31 cellular contexts compared by ENCODE assay signal in the genomic region with DNA sequence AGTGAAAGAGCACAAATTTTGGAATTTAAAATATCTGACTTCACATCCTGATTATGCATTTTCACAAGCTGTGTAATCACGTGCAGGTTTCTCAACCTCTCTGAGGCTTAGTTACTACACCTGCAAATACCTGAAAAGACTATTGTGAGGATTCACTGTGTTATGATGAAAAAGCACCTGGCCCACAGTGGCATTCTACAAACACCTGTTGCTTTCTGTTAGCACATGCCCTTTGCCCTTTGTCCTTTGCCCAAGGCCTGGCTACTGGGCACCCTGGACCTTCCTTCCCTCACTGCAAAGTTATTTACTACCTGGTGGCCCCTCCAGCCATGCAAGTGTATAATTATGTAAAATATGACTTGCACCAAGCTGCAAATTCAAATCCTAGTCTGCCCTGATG.
"Had no signal": no experiment of that assay in that cellular context is flagged by ENCODE, and none has a peak within 500 bp of the region (broad histone marks: within the 10 kb centered on the region; RNA-seq: fewer than 3 reads in every experiment).

No MANE protein-coding gene starts in this region.

- H3K9me3 ChIP-seq: ovary, psoas muscle, right lobe of liver, sigmoid colon, spleen, suprapubic skin, testis, tibial artery, transverse colon, upper lobe of left lung, vagina had no signal

- H3K4me3 Mint-ChIP-seq: natural killer cell; nephron; neural progenitor cell; stimulated activated memory B cell treated with anti-CD40 and anti-IgM and Interleukin-4, amounts not matched to agents 10 μg/mL and 1 μg/mL and 100 μg/mL, for 72 hours; stimulated activated naive CD8-positive, alpha-beta T cell treated with anti-CD3 and anti-CD28 coated beads, Interleukin-15, amount 100 ng/mL, for 72 hours had no signal

- H3K4me1 Mint-ChIP-seq: natural killer cell; nephron; stimulated activated memory B cell treated with anti-CD40 and anti-IgM and Interleukin-4, amounts not matched to agents 10 μg/mL and 1 μg/mL and 100 μg/mL, for 72 hours; stimulated activated naive CD8-positive, alpha-beta T cell treated with anti-CD3 and anti-CD28 coated beads, Interleukin-15, amount 100 ng/mL, for 72 hours had no signal

- H3K27ac ChIP-seq: neural progenitor cell, ovary, parathyroid adenoma, psoas muscle, right lobe of liver, sigmoid colon, spleen, suprapubic skin, testis, tibial artery, transverse colon, upper lobe of left lung, vagina had no signal

- H3K9ac ChIP-seq: neural progenitor cell, parathyroid adenoma had no signal

- H3K4me3 ChIP-seq: neural progenitor cell, ovary, psoas muscle, right lobe of liver, sigmoid colon, smooth muscle cell, spleen, suprapubic skin, testis, tibial artery, transverse colon, upper lobe of left lung, vagina had no signal

- FAIRE-seq: urothelium cell line had no signal

- H3K27me3 ChIP-seq: neural progenitor cell, ovary, right lobe of liver, sigmoid colon, spleen, suprapubic skin, testis, tibial artery, transverse colon, upper lobe of left lung, vagina had no signal

- H3K9me3 Mint-ChIP-seq: nephron; neural progenitor cell; stimulated activated memory B cell treated with anti-CD40 and anti-IgM and Interleukin-4, amounts not matched to agents 10 μg/mL and 1 μg/mL and 100 μg/mL, for 72 hours had no signal

- ATAC-seq: natural killer cell; psoas muscle; right cardiac atrium; stimulated activated memory B cell treated with anti-CD40 and anti-IgM and Interleukin-4, amounts not matched to agents 10 μg/mL and 1 μg/mL and 100 μg/mL, for 72 hours; stimulated activated naive CD8-positive, alpha-beta T cell treated with anti-CD3 and anti-CD28 coated beads, Interleukin-15, amount 100 ng/mL, for 72 hours; stimulated activated naive CD8-positive, alpha-beta T cell treated with anti-CD3 and anti-CD28 coated beads, Interleukin-15, Interleukin-2, amounts not matched to agents 100 U/mL and 50 U/mL, for 24 hours had no signal

- H3K27ac Mint-ChIP-seq: natural killer cell; nephron; neural progenitor cell; progenitor cell of endocrine pancreas; stimulated activated memory B cell treated with anti-CD40 and anti-IgM and Interleukin-4, amounts not matched to agents 10 μg/mL and 1 μg/mL and 100 μg/mL, for 72 hours; stimulated activated naive CD8-positive, alpha-beta T cell treated with anti-CD3 and anti-CD28 coated beads, Interleukin-15, amount 100 ng/mL, for 72 hours had no signal

- DNase-seq: natural killer cell; occipital lobe; ovary; posterior cingulate gyrus; psoas muscle; right cardiac atrium; right lobe of liver; sigmoid colon; spleen; stimulated activated CD4-positive, alpha-beta T cell treated with anti-CD3 and anti-CD28 coated beads, Interleukin-12 subunit alpha, Interleukin-12 subunit beta, amount 100 ng/mL, for 4 hours; stimulated activated CD4-positive, alpha-beta T cell treated with anti-CD3 and anti-CD28 coated beads, Interleukin-1b, Interleukin-23, amount 100 ng/mL, for 48 hours; stimulated activated CD4-positive, alpha-beta T cell treated with anti-CD3 and anti-CD28 coated beads, Interleukin-4, amount 100 ng/mL, for 1 hour; stimulated activated CD4-positive, alpha-beta T cell treated with anti-CD3 and anti-CD28 coated beads, Interleukin-4, amount 100 ng/mL, for 4 hours; stimulated activated CD8-positive, alpha-beta memory T cell treated with anti-CD3 and anti-CD28 coated beads, Interleukin-4, amount 100 ng/mL, for 48 hours; stimulated activated naive CD4-positive, alpha-beta T cell; stimulated activated naive CD8-positive, alpha-beta T cell treated with anti-CD3 and anti-CD28 coated beads, Interleukin-15, amount 100 ng/mL, for 72 hours; stimulated activated naive CD8-positive, alpha-beta T cell treated with anti-CD3 and anti-CD28 coated beads, Interleukin-15, Interleukin-2, amounts not matched to agents 100 U/mL and 50 U/mL, for 24 hours; substantia nigra; testis; tibial artery; transverse colon; upper lobe of left lung had no signal

- H3K36me3 Mint-ChIP-seq: natural killer cell; neural progenitor cell; stimulated activated memory B cell treated with anti-CD40 and anti-IgM and Interleukin-4, amounts not matched to agents 10 μg/mL and 1 μg/mL and 100 μg/mL, for 72 hours had no signal

- H3K4me1 ChIP-seq: neural progenitor cell, parathyroid adenoma, psoas muscle, right lobe of liver, sigmoid colon, spleen, suprapubic skin, testis, tibial artery, transverse colon, upper lobe of left lung, vagina had no signal

- H3K79me2 ChIP-seq: parathyroid adenoma had no signal

- H3K4me2 ChIP-seq: neural progenitor cell, smooth muscle cell had no signal

- H2AFZ ChIP-seq: neural progenitor cell, parathyroid adenoma had no signal

- H3K36me3 ChIP-seq: neural progenitor cell, ovary, right lobe of liver, sigmoid colon, spleen, suprapubic skin, tibial artery, transverse colon, upper lobe of left lung, vagina had no signal

- H3K27me3 Mint-ChIP-seq: progenitor cell of endocrine pancreas; stimulated activated memory B cell treated with anti-CD40 and anti-IgM and Interleukin-4, amounts not matched to agents 10 μg/mL and 1 μg/mL and 100 μg/mL, for 72 hours; stimulated activated naive CD8-positive, alpha-beta T cell treated with anti-CD3 and anti-CD28 coated beads, Interleukin-15, amount 100 ng/mL, for 72 hours had no signal
